Comparison of ENCODE assay signal across 15 cellular contexts in genomic region chr5:32794086-32794485, GRCh38.
DNase-seq lines count a peak whose midpoint lies in the region; ATAC-seq and TF ChIP-seq lines count a peak whose summit lies in the region.
"Had no signal": no experiment of that assay in that cellular context is flagged by ENCODE, and none has a peak within 500 bp of the region (broad histone marks: within the 10 kb centered on the region; RNA-seq: fewer than 3 reads in every experiment).

No MANE protein-coding gene starts in this region.

- no peak overlapping the region for H3K9ac ChIP-seq in fibroblast of lung (ENCODE audit: insufficient read depth, low read length)
- no peak overlapping the region for H3K9ac ChIP-seq in neural progenitor cell

- H3K79me2 ChIP-seq in fibroblast of lung (ENCODE audit: control insufficient read depth, insufficient read depth, low read length) (no peaks in the 10 kb centered on the region), neural progenitor cell (ENCODE audit: low read depth) (no peaks in the 10 kb centered on the region)

- no peak overlapping the region for H3K4me3 Mint-ChIP-seq in neural progenitor cell
- no peak overlapping the region for H3K4me3 Mint-ChIP-seq in activated CD4-positive, alpha-beta memory T cell treated with anti-CD3 and anti-CD28 coated beads for 36 hours
- H3K4me3 Mint-ChIP-seq: activated naive CD8-positive, alpha-beta T cell had no signal

- H2AFZ ChIP-seq in fibroblast of lung (ENCODE audit: low read length) (no peak overlapping the region), neural progenitor cell (replicated peaks) (no peak overlapping the region)

- POLR2A ChIA-PET in activated CD4-positive, alpha-beta memory T cell treated with anti-CD3 and anti-CD28 coated beads for 36 hours (lab: Charles Lee), result no interaction called here

- H3K4me2 ChIP-seq in fibroblast of lung (ENCODE audit: extremely low read depth, insufficient read depth, low read length) (no peak overlapping the region), neural progenitor cell (no peak overlapping the region)

- peaks cover 6% of the 10 kb centered on the region for H3K9me3 Mint-ChIP-seq in neural progenitor cell
- H3K9me3 Mint-ChIP-seq in activated CD4-positive, alpha-beta memory T cell treated with anti-CD3 and anti-CD28 coated beads for 36 hours, result no peaks in the 10 kb centered on the region

- no peaks in the 10 kb centered on the region for H3K27me3 Mint-ChIP-seq in neural progenitor cell (ENCODE audit: insufficient read depth, low read depth)
- H3K27me3 Mint-ChIP-seq in activated CD4-positive, alpha-beta memory T cell treated with anti-CD3 and anti-CD28 coated beads for 36 hours, result no peaks in the 10 kb centered on the region
- H3K27me3 Mint-ChIP-seq: activated naive CD8-positive, alpha-beta T cell had no signal

- H3K27ac ChIP-seq in RWPE2 (ENCODE audit: poor library complexity, severe bottlenecking) (no peak overlapping the region), fibroblast of lung (ENCODE audit: insufficient read depth, low read length) (no peak overlapping the region), neural progenitor cell (no peak overlapping the region)
- H3K27ac ChIP-seq: suprapubic skin had no signal

- peaks cover 3% of the 10 kb centered on the region for H3K4me1 Mint-ChIP-seq in neural progenitor cell
- no peaks in the 10 kb centered on the region for H3K4me1 Mint-ChIP-seq in activated CD4-positive, alpha-beta memory T cell treated with anti-CD3 and anti-CD28 coated beads for 36 hours (ENCODE audit: low read depth)

- H3K27me3 ChIP-seq in H7 (ENCODE audit: control insufficient read depth, insufficient read depth, low read length) (no peaks in the 10 kb centered on the region), RWPE2 (ENCODE audit: insufficient read depth, poor library complexity, severe bottlenecking) (no peaks in the 10 kb centered on the region), fibroblast of lung (ENCODE audit: control insufficient read depth, insufficient read depth, low read length) (no peaks in the 10 kb centered on the region), neural progenitor cell (no peaks in the 10 kb centered on the region)
- H3K27me3 ChIP-seq: suprapubic skin had no signal

- no peak overlapping the region for H3K27ac Mint-ChIP-seq in neural progenitor cell
- H3K27ac Mint-ChIP-seq in activated CD4-positive, alpha-beta memory T cell treated with anti-CD3 and anti-CD28 coated beads for 36 hours, result no peak overlapping the region
- H3K27ac Mint-ChIP-seq: activated naive CD8-positive, alpha-beta T cell had no signal

- no peaks in the 10 kb centered on the region for H3F3A ChIP-seq in neural progenitor cell (ENCODE audit: low read depth)

- no peak overlapping the region for H3K4me3 ChIP-seq in H7 (ENCODE audit: insufficient read depth, low read depth, low read length)
- no peak overlapping the region for H3K4me3 ChIP-seq in RWPE2 (ENCODE audit: severe bottlenecking)
- no peak overlapping the region for H3K4me3 ChIP-seq in fibroblast of lung (replicated peaks in 1 of 4; ENCODE audit: control extremely low read depth in 1 of 4, insufficient read depth in 1 of 4, low read depth in 3 of 4, low read length in 4 of 4)
- no peak overlapping the region for H3K4me3 ChIP-seq in neural progenitor cell
- H3K4me3 ChIP-seq: suprapubic skin had no signal

- H3K36me3 ChIP-seq in H7 (replicated peaks; ENCODE audit: control insufficient read depth, insufficient read depth, low read length), result no peaks in the 10 kb centered on the region
- H3K36me3 ChIP-seq in RWPE2 (ENCODE audit: low read depth), result no peaks in the 10 kb centered on the region
- peaks cover 3% of the 10 kb centered on the region for H3K36me3 ChIP-seq in fibroblast of lung (ENCODE audit: control insufficient read depth, insufficient read depth, low read length)
- H3K36me3 ChIP-seq in neural progenitor cell, result no peaks in the 10 kb centered on the region
- H3K36me3 ChIP-seq: suprapubic skin had no signal

- ATAC-seq in RWPE2 (ENCODE audit: low read depth) (peak; percentile 79), GM18867 (IDR thresholded peaks at IDR 0.05; ENCODE audit: unreplicated experiment) (no peak)
- ATAC-seq: sciatic nerve had no signal

- CTCF ChIA-PET in activated CD4-positive, alpha-beta memory T cell treated with anti-CD3 and anti-CD28 coated beads for 36 hours (lab: Charles Lee), result no interaction called here

- no peaks in the 10 kb centered on the region for H3K36me3 Mint-ChIP-seq in neural progenitor cell
- H3K36me3 Mint-ChIP-seq in activated CD4-positive, alpha-beta memory T cell treated with anti-CD3 and anti-CD28 coated beads for 36 hours, result no peaks in the 10 kb centered on the region
- H3K36me3 Mint-ChIP-seq: activated naive CD8-positive, alpha-beta T cell had no signal

- H3K4me1 ChIP-seq in RWPE2 (ENCODE audit: insufficient read depth, poor library complexity, severe bottlenecking) (no peaks in the 10 kb centered on the region), fibroblast of lung (ENCODE audit: control insufficient read depth, extremely low read depth, insufficient read depth, low read length) (peaks cover 11% of the 10 kb centered on the region), neural progenitor cell (no peaks in the 10 kb centered on the region)
- H3K4me1 ChIP-seq: suprapubic skin had no signal

- no peaks in the 10 kb centered on the region for H4K20me1 ChIP-seq in fibroblast of lung (ENCODE audit: control insufficient read depth, extremely low read depth, insufficient read depth, low read length)
- no peaks in the 10 kb centered on the region for H4K20me1 ChIP-seq in neural progenitor cell (ENCODE audit: low read depth)

- DNase-seq in H7 (peak; percentile 6), RWPE2 (ENCODE audit: low spot score) (no peak), fibroblast of lung (ENCODE audit: low read depth in 2 of 2) (peak in 1 of 2 donors; percentile 47), neural progenitor cell (ENCODE audit: low spot score) (peak; percentile 5), NCI-H226 (no peak), germinal center (ENCODE audit: low spot score) (no peak)
- DNase-seq in activated CD4-positive, alpha-beta memory T cell treated with anti-CD3 and anti-CD28 coated beads for 36 hours, result no peak
- DNase-seq: DND-41, hypothalamus, NCI-H1417 treated with DMSO at 0.1 percent for 48 hours, NCI-H774 had no signal

- H3K9me3 ChIP-seq in RWPE2 (ENCODE audit: severe bottlenecking) (no peaks in the 10 kb centered on the region), fibroblast of lung (ENCODE audit: control insufficient read depth, insufficient read depth, low read depth, low read length) (no peaks in the 10 kb centered on the region), neural progenitor cell (ENCODE audit: low read depth) (no peaks in the 10 kb centered on the region)
- H3K9me3 ChIP-seq: suprapubic skin had no signal

- intact Hi-C loops in activated CD4-positive, alpha-beta memory T cell treated with anti-CD3 and anti-CD28 coated beads for 36 hours (cut with micrococcal nuclease), result no loop called here

- TF ChIP-seq CTCF in RWPE2 (IDR thresholded peaks at IDR 0.05; ENCODE audit: poor library complexity, severe bottlenecking) (peak; percentile 52), fibroblast of lung (conservative IDR thresholded peaks at IDR 0.05 in 1 of 2, IDR thresholded peaks at IDR 0.05 in 1 of 2; ENCODE audit: low read depth in 1 of 2, low read length in 2 of 2) (peak; percentile 26 to 50), neural progenitor cell (IDR thresholded peaks at IDR 0.05) (peak; percentile 29)

Comparison
In these comparisons a context has a peak if more than half of its experiments do, and no peak if none do; other contexts are left out.
1. DNase-seq: peak in H7 (single experiment) and neural progenitor cell (single experiment); none in RWPE2 (single experiment), activated CD4-positive, alpha-beta memory T cell treated with anti-CD3 and anti-CD28 coated beads for 36 hours (single experiment), NCI-H226 (single experiment) and germinal center (single experiment).
2. Peak in every context shown above with its lines, with median percentiles within 50 percentile points of each other: CTCF ChIP-seq.